31 cellular contexts compared by ENCODE assay signal in the genomic region with DNA sequence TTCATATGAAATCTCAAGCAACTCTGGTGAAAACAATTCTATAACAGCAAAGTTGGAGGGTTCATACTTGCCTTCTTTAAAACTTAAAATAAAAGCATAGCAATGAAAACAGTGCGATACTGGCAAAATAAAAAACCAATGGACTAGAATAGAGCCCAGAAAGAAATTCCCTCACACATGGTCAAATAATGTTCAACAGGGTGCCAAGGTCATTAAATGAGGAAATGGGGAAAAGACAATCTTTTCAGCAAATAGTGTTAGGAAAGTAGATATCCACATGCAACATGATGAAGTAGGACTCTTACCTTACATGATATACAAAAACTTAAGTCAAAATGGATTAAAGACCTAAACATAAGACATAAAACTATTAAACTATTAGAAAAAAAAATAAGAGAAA.
"Had no signal": no experiment of that assay in that cellular context is flagged by ENCODE, and none has a peak within 500 bp of the region (broad histone marks: within the 10 kb centered on the region; RNA-seq: fewer than 3 reads in every experiment).

No MANE protein-coding gene starts in this region.

- H3K36me3 ChIP-seq: neural progenitor cell, ovary, spleen, stomach, thoracic aorta, thyroid gland, tibial nerve, upper lobe of left lung, vagina had no signal

- H3K9ac ChIP-seq: neural progenitor cell, parathyroid adenoma had no signal

- H3K27me3 ChIP-seq: neural progenitor cell, ovary, spleen, stomach, thyroid gland, tibial nerve, upper lobe of left lung, vagina had no signal

- H3K4me2 ChIP-seq: neural progenitor cell, smooth muscle cell had no signal

- H3K27ac ChIP-seq: neural progenitor cell, ovary, parathyroid adenoma, psoas muscle, skin epidermis, spleen, stomach, thoracic aorta, thyroid gland, tibial nerve, upper lobe of left lung, vagina had no signal

- H3K27ac Mint-ChIP-seq: naive thymus-derived CD4-positive, alpha-beta T cell; natural killer cell; nephron; neural progenitor cell; progenitor cell of endocrine pancreas; stimulated activated naive B cell treated with anti-CD40 and anti-IgM and Interleukin-4, amounts not matched to agents 10 μg/mL and 1 μg/mL and 100 μg/mL, for 72 hours; stimulated activated naive CD8-positive, alpha-beta T cell treated with anti-CD3 and anti-CD28 coated beads, Interleukin-15, Interleukin-2, amounts not matched to agents 100 ng/mL and 50 ng/mL, for 24 hours had no signal

- FAIRE-seq: urothelium cell line had no signal

- DNase-seq: naive thymus-derived CD4-positive, alpha-beta T cell; natural killer cell; occipital lobe; ovary; posterior cingulate gyrus; psoas muscle; right cardiac atrium; spleen; stimulated activated CD4-positive, alpha-beta T cell treated with anti-CD3 and anti-CD28 coated beads, Interleukin-12 subunit alpha, Interleukin-12 subunit beta, amount 100 ng/mL, for 4 hours; stimulated activated CD4-positive, alpha-beta T cell treated with anti-CD3 and anti-CD28 coated beads, Interleukin-1b, Interleukin-23, amount 100 ng/mL, for 48 hours; stimulated activated CD4-positive, alpha-beta T cell treated with anti-CD3 and anti-CD28 coated beads, Interleukin-4, amount 100 ng/mL, for 1 hour; stimulated activated CD4-positive, alpha-beta T cell treated with anti-CD3 and anti-CD28 coated beads, Interleukin-4, amount 100 ng/mL, for 4 hours; stimulated activated CD8-positive, alpha-beta memory T cell treated with anti-CD3 and anti-CD28 coated beads, Interleukin-4, amount 100 ng/mL, for 48 hours; stimulated activated naive B cell treated with anti-CD40 and anti-IgM and Interleukin-4, amounts not matched to agents 10 μg/mL and 1 μg/mL and 100 μg/mL, for 72 hours; stimulated activated naive CD4-positive, alpha-beta T cell treated with Interleukin-2 at 50 U/mL for 16 hours; stomach; thyroid gland; trophoblast cell; upper lobe of left lung had no signal

- H3K9me3 ChIP-seq: ovary, thoracic aorta, thyroid gland, upper lobe of left lung, vagina had no signal

- H3K4me3 Mint-ChIP-seq: naive thymus-derived CD4-positive, alpha-beta T cell; natural killer cell; nephron; neural progenitor cell; stimulated activated naive B cell treated with anti-CD40 and anti-IgM and Interleukin-4, amounts not matched to agents 10 μg/mL and 1 μg/mL and 100 μg/mL, for 72 hours; stimulated activated naive CD8-positive, alpha-beta T cell treated with anti-CD3 and anti-CD28 coated beads, Interleukin-15, Interleukin-2, amounts not matched to agents 100 ng/mL and 50 ng/mL, for 24 hours had no signal

- H3K79me2 ChIP-seq: parathyroid adenoma had no signal

- H3K27me3 Mint-ChIP-seq: naive thymus-derived CD4-positive, alpha-beta T cell; progenitor cell of endocrine pancreas; stimulated activated naive B cell treated with anti-CD40 and anti-IgM and Interleukin-4, amounts not matched to agents 10 μg/mL and 1 μg/mL and 100 μg/mL, for 72 hours; stimulated activated naive CD8-positive, alpha-beta T cell treated with anti-CD3 and anti-CD28 coated beads, Interleukin-15, Interleukin-2, amounts not matched to agents 100 ng/mL and 50 ng/mL, for 24 hours had no signal

- H3K4me1 ChIP-seq: neural progenitor cell, parathyroid adenoma, psoas muscle, spleen, thyroid gland, tibial nerve, upper lobe of left lung, vagina had no signal

- H3K36me3 Mint-ChIP-seq: naive thymus-derived CD4-positive, alpha-beta T cell; natural killer cell; neural progenitor cell; stimulated activated naive B cell treated with anti-CD40 and anti-IgM and Interleukin-4, amounts not matched to agents 10 μg/mL and 1 μg/mL and 100 μg/mL, for 72 hours had no signal

- H3K9me3 Mint-ChIP-seq: nephron, neural progenitor cell had no signal

- H3K4me3 ChIP-seq: neural progenitor cell, ovary, psoas muscle, skin epidermis, smooth muscle cell, spleen, stomach, thoracic aorta, thyroid gland, tibial nerve, upper lobe of left lung, vagina had no signal

- ATAC-seq: naive thymus-derived CD4-positive, alpha-beta T cell; natural killer cell; psoas muscle; right cardiac atrium; sciatic nerve; stimulated activated naive B cell treated with anti-CD40 and anti-IgM and Interleukin-4, amounts not matched to agents 10 μg/mL and 1 μg/mL and 100 μg/mL, for 72 hours had no signal

- H3K4me1 Mint-ChIP-seq: naive thymus-derived CD4-positive, alpha-beta T cell; natural killer cell; nephron; neural progenitor cell; stimulated activated naive B cell treated with anti-CD40 and anti-IgM and Interleukin-4, amounts not matched to agents 10 μg/mL and 1 μg/mL and 100 μg/mL, for 72 hours had no signal

- H2AFZ ChIP-seq: neural progenitor cell, parathyroid adenoma had no signal
